ENCODE assay signal across 25 cellular contexts in genomic region chr11:44167047-44167446, GRCh38.
"Had no signal": no experiment of that assay in that cellular context is flagged by ENCODE, and none has a peak within 500 bp of the region (broad histone marks: within the 10 kb centered on the region; RNA-seq: fewer than 3 reads in every experiment).

No MANE protein-coding gene starts in this region.

- H3K27me3 ChIP-seq: adrenal gland, Peyer's patch had no signal

- H3K36me3 Mint-ChIP-seq: activated naive CD8-positive, alpha-beta T cell treated with anti-CD3 and anti-CD28 coated beads, Interleukin-2, amount 10 ng/mL, durations not matched to agents 7 days and 5 days; WTC11 had no signal

- ATAC-seq: activated CD8-positive, alpha-beta T cell treated with anti-CD3 and anti-CD28 coated beads, Interleukin-2, amount 10 ng/mL, durations not matched to agents 7 days and 5 days; WTC11 had no signal

- H3K27ac Mint-ChIP-seq: activated CD8-positive, alpha-beta T cell treated with anti-CD3 and anti-CD28 coated beads, Interleukin-2, amount 10 ng/mL, durations not matched to agents 7 days and 5 days; activated naive CD8-positive, alpha-beta T cell treated with anti-CD3 and anti-CD28 coated beads, Interleukin-2, amount 10 ng/mL, durations not matched to agents 7 days and 5 days; T-helper 1 cell treated with Interleukin-12 subunit alpha and Interleukin-12 subunit beta and Interleukin-4 antibody, amounts not matched to agents 30 μg/mL and 1 μg/mL, for 36 hours; WTC11 had no signal

- DNase-seq: activated CD4-positive, alpha-beta T cell treated with anti-CD3 and anti-CD28 coated beads for 48 hours; activated CD4-positive, alpha-beta T cell treated with anti-CD3 and anti-CD28 coated beads, Interleukin-2, amount 50 U/mL, for 4 hours; activated CD4-positive, CD25-positive, alpha-beta regulatory T cell treated with anti-CD3 and anti-CD28 coated beads, Interleukin-2, amount 50 U/mL, for 72 hours; activated CD8-positive, alpha-beta memory T cell treated with anti-CD3 and anti-CD28 coated beads, Interleukin-2, amount 50 U/mL, for 48 hours; activated CD8-positive, alpha-beta T cell treated with anti-CD3 and anti-CD28 coated beads, Interleukin-2, amount 10 ng/mL, durations not matched to agents 7 days and 5 days; activated naive CD4-positive, alpha-beta T cell treated with anti-CD3 and anti-CD28 coated beads, Interleukin-2, amount 50 U/mL, for 16 hours; activated naive CD8-positive, alpha-beta T cell treated with anti-CD3 and anti-CD28 coated beads, Interleukin-2, amount 10 ng/mL, durations not matched to agents 7 days and 5 days; activated T-cell treated with anti-CD3 and anti-CD28 coated beads, Interleukin-2, amount 50 U/mL, for 1 hour; adrenal gland; aorta; NCI-H1092; NCI-H1417 treated with DMSO at 0.1 percent for 48 hours; NCI-H1694; NCI-H2029; NCI-H345; NCI-H510A; NCI-H526 treated with DMSO at 0.1 percent for 48 hours; NCI-H82; Peyer's patch; SHP77 treated with DMSO at 0.1 percent for 48 hours had no signal

- H3K4me3 Mint-ChIP-seq: activated CD8-positive, alpha-beta T cell treated with anti-CD3 and anti-CD28 coated beads, Interleukin-2, amount 10 ng/mL, durations not matched to agents 7 days and 5 days; activated naive CD8-positive, alpha-beta T cell treated with anti-CD3 and anti-CD28 coated beads, Interleukin-2, amount 10 ng/mL, durations not matched to agents 7 days and 5 days; T-helper 1 cell treated with Interleukin-12 subunit alpha and Interleukin-12 subunit beta and Interleukin-4 antibody, amounts not matched to agents 30 μg/mL and 1 μg/mL, for 36 hours; WTC11 had no signal

- H3K27me3 Mint-ChIP-seq: activated naive CD8-positive, alpha-beta T cell treated with anti-CD3 and anti-CD28 coated beads, Interleukin-2, amount 10 ng/mL, durations not matched to agents 7 days and 5 days; brain had no signal

- H3K36me3 ChIP-seq: Peyer's patch had no signal

- H3K9me3 Mint-ChIP-seq: activated naive CD8-positive, alpha-beta T cell treated with anti-CD3 and anti-CD28 coated beads, Interleukin-2, amount 10 ng/mL, durations not matched to agents 7 days and 5 days; T-helper 1 cell treated with Interleukin-12 subunit alpha and Interleukin-12 subunit beta and Interleukin-4 antibody, amounts not matched to agents 30 μg/mL and 1 μg/mL, for 36 hours; WTC11 had no signal

- H3K4me2 ChIP-seq: KMS-11 had no signal

- H3K27ac ChIP-seq: adrenal gland, KMS-11, Peyer's patch, RWPE1 had no signal

- H3K4me1 ChIP-seq: adrenal gland, Peyer's patch had no signal

- H3K4me1 Mint-ChIP-seq: activated naive CD8-positive, alpha-beta T cell treated with anti-CD3 and anti-CD28 coated beads, Interleukin-2, amount 10 ng/mL, durations not matched to agents 7 days and 5 days had no signal

- H3K9me3 ChIP-seq: adrenal gland, Peyer's patch had no signal

- H3K4me3 ChIP-seq: adrenal gland, Peyer's patch had no signal
